ENCODE assay signal across 21 cellular contexts in genomic region chr17:62761884-62762283, GRCh38. TPM values are rescaled to one million over a fixed set of nuclear protein-coding genes. Genes with fewer than 3 reads are reported as not detected.
DNase-seq lines count a peak whose midpoint lies in the region; ATAC-seq and TF ChIP-seq lines count a peak whose summit lies in the region.
"Had no signal": no experiment of that assay in that cellular context is flagged by ENCODE, and none has a peak within 500 bp of the region (broad histone marks: within the 10 kb centered on the region; RNA-seq: fewer than 3 reads in every experiment).

No MANE protein-coding gene starts in this region.

- no peak overlapping the region for H3K4me3 ChIP-seq in PC-9
- H3K4me3 ChIP-seq: transverse colon had no signal

- H3K9me3 Mint-ChIP-seq in activated CD8-positive, alpha-beta T cell treated with anti-CD3 and anti-CD28 coated beads for 36 hours: no peaks in the 10 kb centered on the region
- H3K9me3 Mint-ChIP-seq: activated naive CD4-positive, alpha-beta T cell treated with anti-CD3 and anti-CD28 coated beads, Interleukin-2, amount 10 ng/mL, durations not matched to agents 7 days and 5 days; brain; IgD-negative memory B cell; T-helper 1 cell treated with Interleukin-12 subunit alpha and Interleukin-12 subunit beta and Interleukin-4 antibody, amounts not matched to agents 30 μg/mL and 1 μg/mL, for 36 hours had no signal

- peaks cover 48% of the 10 kb centered on the region for H3K4me1 ChIP-seq in PC-9 (replicated peaks; ENCODE audit: insufficient read depth)
- H3K4me1 ChIP-seq: Caco-2, transverse colon had no signal

- POLR2A ChIA-PET in PC-9 (lab: Charles Lee; ENCODE audit: unreplicated experiment): interaction anchor here (0.7 kb wide), 2 partner anchors 29 to 51 kb away, joined by 4 to 9 read pairs; no protein-coding TSS in a partner anchor
- POLR2A ChIA-PET in activated CD8-positive, alpha-beta T cell treated with anti-CD3 and anti-CD28 coated beads for 36 hours (lab: Charles Lee): no interaction called here

- H3K4me3 Mint-ChIP-seq in activated CD8-positive, alpha-beta T cell treated with anti-CD3 and anti-CD28 coated beads for 36 hours: no peak overlapping the region
- H3K4me3 Mint-ChIP-seq: activated naive CD4-positive, alpha-beta T cell treated with anti-CD3 and anti-CD28 coated beads, Interleukin-2, amount 10 ng/mL, durations not matched to agents 7 days and 5 days; brain; IgD-negative memory B cell; T-helper 1 cell treated with Interleukin-12 subunit alpha and Interleukin-12 subunit beta and Interleukin-4 antibody, amounts not matched to agents 30 μg/mL and 1 μg/mL, for 36 hours had no signal

- H3K27me3 ChIP-seq in PC-9 (ENCODE audit: insufficient read depth, low read depth): no peaks in the 10 kb centered on the region

- CTCF ChIA-PET in PC-9 (lab: Charles Lee): interaction anchor here (1.4 kb wide), 1 partner anchor 17 kb away, joined by 5 read pairs; no protein-coding TSS in a partner anchor
- CTCF ChIA-PET in activated CD8-positive, alpha-beta T cell treated with anti-CD3 and anti-CD28 coated beads for 36 hours (lab: Charles Lee): no interaction called here

- ATAC-seq in activated CD8-positive, alpha-beta T cell treated with anti-CD3 and anti-CD28 coated beads for 36 hours: no peak
- no peak for ATAC-seq in GM18907 (IDR thresholded peaks at IDR 0.05; ENCODE audit: unreplicated experiment)
- ATAC-seq: Right ventricle myocardium inferior, sciatic nerve had no signal

- no peaks in the 10 kb centered on the region for H3K9me2 ChIP-seq in PC-9 (ENCODE audit: insufficient read depth)

- H3K4me2 ChIP-seq in PC-9: peak overlapping the region; percentile 56

- H3K9me3 ChIP-seq in PC-9 (ENCODE audit: insufficient read depth, low read depth): no peaks in the 10 kb centered on the region
- H3K9me3 ChIP-seq: Caco-2, neutrophil, transverse colon had no signal

- intact Hi-C loops in PC-9 (cut with micrococcal nuclease; ENCODE audit: unreplicated experiment): loop anchor here (1.0 to 5.0 kb wide), 2 partner anchors 17 to 45 kb away; no protein-coding TSS in a partner anchor
- intact Hi-C loops in activated CD8-positive, alpha-beta T cell treated with anti-CD3 and anti-CD28 coated beads for 36 hours (cut with micrococcal nuclease): no loop called here

- peaks cover 25% of the 10 kb centered on the region for H3K27me3 Mint-ChIP-seq in activated CD8-positive, alpha-beta T cell treated with anti-CD3 and anti-CD28 coated beads for 36 hours

- H3F3A ChIP-seq in PC-9 (ENCODE audit: insufficient read depth, low read depth): peaks cover 38% of the 10 kb centered on the region

- peak overlapping the region; percentile 54 for H3K27ac ChIP-seq in PC-9
- H3K27ac ChIP-seq: neutrophil, transverse colon had no signal

- no peaks in the 10 kb centered on the region for H4K20me1 ChIP-seq in PC-9 (ENCODE audit: insufficient read depth)

- BruUV-seq in PC-9 (replicated peaks; lab: Mats Ljungman, UMichigan): no TSS peak

- no peaks in the 10 kb centered on the region for H3K79me2 ChIP-seq in PC-9 (ENCODE audit: low read depth)

- H3K4me1 Mint-ChIP-seq in activated CD8-positive, alpha-beta T cell treated with anti-CD3 and anti-CD28 coated beads for 36 hours (ENCODE audit: low read depth): no peaks in the 10 kb centered on the region
- H3K4me1 Mint-ChIP-seq: activated naive CD4-positive, alpha-beta T cell treated with anti-CD3 and anti-CD28 coated beads, Interleukin-2, amount 10 ng/mL, durations not matched to agents 7 days and 5 days had no signal

- TF ChIP-seq CTCF in PC-9 (conservative IDR thresholded peaks at IDR 0.05): no peak
- TF ChIP-seq CTCF in activated CD8-positive, alpha-beta T cell treated with anti-CD3 and anti-CD28 coated beads for 36 hours (IDR thresholded peaks at IDR 0.05): no peak

- H3K36me3 ChIP-seq in PC-9 (ENCODE audit: low read depth): no peaks in the 10 kb centered on the region
- H3K36me3 ChIP-seq: neutrophil, transverse colon had no signal

- peak; percentile 78 for DNase-seq in COLO668 (lab: John Stamatoyannopoulos, UW; ENCODE audit: unreplicated experiment)
- DNase-seq in HT1080 (ENCODE audit: low read depth): peak; percentile 38
- DNase-seq in PC-9: peak; percentile 82 to 96
- DNase-seq in iPS DF 19.7 (ENCODE audit: low read depth, low spot score): peak; percentile 79
- DNase-seq in NCI-H128 (lab: John Stamatoyannopoulos, UW; ENCODE audit: unreplicated experiment): no peak
- DNase-seq in activated CD8-positive, alpha-beta T cell treated with anti-CD3 and anti-CD28 coated beads for 36 hours: no peak
- DNase-seq in stimulated activated CD4-positive, alpha-beta T cell treated with anti-CD3 and anti-CD28 coated beads, Interleukin-12 subunit alpha, Interleukin-12 subunit beta, amount 100 ng/mL, for 4 hours: no peak
- DNase-seq: activated CD4-positive, alpha-beta T cell treated with anti-CD3 and anti-CD28 coated beads for 1 hour; activated naive CD4-positive, alpha-beta T cell treated with anti-CD3 and anti-CD28 coated beads, Interleukin-2, amount 10 ng/mL, durations not matched to agents 7 days and 5 days; NCI-H1105; NCI-H524 treated with DMSO at 0.1 percent for 48 hours; stimulated activated CD4-positive, alpha-beta T cell treated with anti-CD3 and anti-CD28 coated beads, Interleukin-2, amount 100 ng/mL, for 48 hours; transverse colon had no signal

- no peaks in the 10 kb centered on the region for H3K36me3 Mint-ChIP-seq in activated CD8-positive, alpha-beta T cell treated with anti-CD3 and anti-CD28 coated beads for 36 hours (ENCODE audit: low read depth)
- H3K36me3 Mint-ChIP-seq: activated naive CD4-positive, alpha-beta T cell treated with anti-CD3 and anti-CD28 coated beads, Interleukin-2, amount 10 ng/mL, durations not matched to agents 7 days and 5 days; brain; IgD-negative memory B cell had no signal

- no peak overlapping the region for H2AFZ ChIP-seq in PC-9

- H3K27ac Mint-ChIP-seq in activated CD8-positive, alpha-beta T cell treated with anti-CD3 and anti-CD28 coated beads for 36 hours: no peak overlapping the region
- H3K27ac Mint-ChIP-seq: activated naive CD4-positive, alpha-beta T cell treated with anti-CD3 and anti-CD28 coated beads, Interleukin-2, amount 10 ng/mL, durations not matched to agents 7 days and 5 days; brain; IgD-negative memory B cell; T-helper 1 cell treated with Interleukin-12 subunit alpha and Interleukin-12 subunit beta and Interleukin-4 antibody, amounts not matched to agents 30 μg/mL and 1 μg/mL, for 36 hours had no signal

RNA-seq across cellular contexts. Expression of gene MARCHF10, which starts 46.2 kb away (rescaled TPM):
- total RNA-seq in HT1080 (2014; rRNA removed; shearing (Covaris generic)): 0.16 TPM in 1 of 2 replicates, not detected in the other
- not detected in 2 replicates for polyA plus RNA-seq in HT1080 (2015; cell fraction: cytosol; rRNA removed)
- not detected in 2 replicates for polyA plus RNA-seq in HT1080 (2015; cell fraction: nucleus; rRNA removed)
- total RNA-seq in PC-9 (2021): 8.0 and 9.6 TPM in 2 replicates
- total RNA-seq in activated CD8-positive, alpha-beta T cell treated with anti-CD3 and anti-CD28 coated beads for 36 hours: not detected
- total RNA-seq: Caco-2, Right ventricle myocardium inferior had no signal

Comparison
In these comparisons a context has a peak if more than half of its experiments do, and no peak if none do; other contexts are left out.
1. DNase-seq: peak in COLO668 (single experiment), HT1080 (single experiment), PC-9 (2 of 2) and iPS DF 19.7 (single experiment); none in NCI-H128 (single experiment), activated CD8-positive, alpha-beta T cell treated with anti-CD3 and anti-CD28 coated beads for 36 hours (single experiment) and stimulated activated CD4-positive, alpha-beta T cell treated with anti-CD3 and anti-CD28 coated beads, Interleukin-12 subunit alpha, Interleukin-12 subunit beta, amount 100 ng/mL, for 4 hours (single experiment).